ENCODE assay signal across 8 cellular contexts in the genomic region with DNA sequence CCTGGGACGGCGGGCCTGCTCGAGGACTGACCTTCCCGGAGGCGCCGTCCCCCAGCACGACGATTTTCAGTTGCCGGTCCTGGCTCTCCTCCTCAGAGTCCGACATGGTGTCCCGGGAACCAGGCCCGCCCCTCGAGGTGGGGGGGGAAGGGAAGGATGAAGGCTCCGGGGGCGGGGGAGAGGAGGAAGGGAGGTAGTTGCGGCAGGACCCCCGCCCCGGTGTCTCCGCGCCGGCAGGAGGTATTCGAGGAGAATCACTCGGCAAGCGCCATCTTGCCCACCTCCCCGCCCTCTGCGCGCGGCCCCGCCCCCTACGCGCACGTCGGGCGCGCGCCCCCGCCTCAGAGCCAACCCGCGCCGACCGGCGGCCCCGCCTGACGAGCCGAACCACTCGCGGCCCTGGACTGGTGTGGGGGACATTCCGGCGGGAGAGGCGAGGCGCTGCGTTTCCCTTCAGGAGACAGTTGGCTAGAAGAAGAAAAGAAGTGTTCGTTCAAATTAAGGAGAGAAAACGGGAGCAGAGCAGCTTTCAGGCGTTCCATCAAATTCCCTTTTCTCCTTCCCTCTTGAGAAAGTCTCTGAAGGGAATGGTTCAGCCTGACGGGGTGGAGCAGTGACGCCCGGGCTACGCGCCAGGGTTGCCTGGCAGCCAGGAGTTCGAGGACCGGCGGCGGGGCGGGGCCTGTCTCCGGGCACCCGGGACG. TPM values are rescaled to one million over a fixed set of nuclear protein-coding genes. Genes with fewer than 3 reads are reported as not detected.
DNase-seq lines count a peak whose midpoint lies in the region; TF ChIP-seq lines count a peak whose summit lies in the region.

RAB28 (minus strand) TSS at position 296 of the 704 bp plus-strand sequence.

- 0% methylated on average over 1 of the region's 68 CpGs; no CpG with 5 or more reads in 1 of the 2 donors for WGBS in esophagus squamous epithelium, 2 donors

- H3K9me3 Mint-ChIP-seq in activated T-helper 1 cell treated with anti-CD3 and anti-CD28 coated beads, Interleukin-12 subunit alpha, Interleukin-12 subunit beta, Interleukin-2, Interleukin-4 antibody, amounts not matched to agents 30 ng/mL and 10 ng/mL and 1 ng/mL, durations not matched to agents 14 hours and 24 hours and 36 hours = no peaks in the 10 kb centered on the region

- H3K4me1 ChIP-seq in esophagus squamous epithelium = peaks cover 9 to 34% (median 11%) of the 10 kb centered on the region in 3 donors

- intact Hi-C loops in activated T-helper 1 cell treated with anti-CD3 and anti-CD28 coated beads, Interleukin-12 subunit alpha, Interleukin-12 subunit beta, Interleukin-2, Interleukin-4 antibody, amounts not matched to agents 30 ng/mL and 10 ng/mL and 1 ng/mL, durations not matched to agents 14 hours and 24 hours and 36 hours (cut with micrococcal nuclease) = loop anchor here (1.0 to 5.0 kb wide), 5 partner anchors 31 to 1521 kb away; no protein-coding TSS in a partner anchor
- intact Hi-C loops in esophagus squamous epithelium (cut with DNase I) = no loop called here

- peaks cover 16% of the 10 kb centered on the region for H3K27me3 Mint-ChIP-seq in activated T-helper 1 cell treated with anti-CD3 and anti-CD28 coated beads, Interleukin-12 subunit alpha, Interleukin-12 subunit beta, Interleukin-2, Interleukin-4 antibody, amounts not matched to agents 30 ng/mL and 10 ng/mL and 1 ng/mL, durations not matched to agents 14 hours and 24 hours and 36 hours (ENCODE audit: insufficient read depth)

- peak in 2 of 4 donors; percentile 43 to 73 for TF ChIP-seq POLR2A in esophagus squamous epithelium (IDR thresholded peaks at IDR 0.05)

- H3K36me3 Mint-ChIP-seq in activated T-helper 1 cell treated with anti-CD3 and anti-CD28 coated beads, Interleukin-12 subunit alpha, Interleukin-12 subunit beta, Interleukin-2, Interleukin-4 antibody, amounts not matched to agents 30 ng/mL and 10 ng/mL and 1 ng/mL, durations not matched to agents 14 hours and 24 hours and 36 hours (ENCODE audit: low read depth) = peaks cover 2% of the 10 kb centered on the region

- no peak for TF ChIP-seq CTCF in esophagus squamous epithelium (IDR thresholded peaks at IDR 0.05)

- H3K27ac Mint-ChIP-seq in activated T-helper 1 cell treated with anti-CD3 and anti-CD28 coated beads, Interleukin-12 subunit alpha, Interleukin-12 subunit beta, Interleukin-2, Interleukin-4 antibody, amounts not matched to agents 30 ng/mL and 10 ng/mL and 1 ng/mL, durations not matched to agents 14 hours and 24 hours and 36 hours = peak within 1 kb of the TSS; percentile 96

- peaks cover 0 to 17% (median 0%) of the 10 kb centered on the region in 4 donors for H3K27me3 ChIP-seq in esophagus squamous epithelium

- H3K4me3 Mint-ChIP-seq in activated T-helper 1 cell treated with anti-CD3 and anti-CD28 coated beads, Interleukin-12 subunit alpha, Interleukin-12 subunit beta, Interleukin-2, Interleukin-4 antibody, amounts not matched to agents 30 ng/mL and 10 ng/mL and 1 ng/mL, durations not matched to agents 14 hours and 24 hours and 36 hours = peak within 1 kb of the TSS; percentile 91

- peaks cover 0 to 1% (median 0%) of the 10 kb centered on the region in 3 donors for H3K36me3 ChIP-seq in esophagus squamous epithelium

- DNase-seq in Daoy (ENCODE audit: low read depth) = peak; percentile 95
- DNase-seq in GOT3 (lab: John Stamatoyannopoulos, UW) = peak; percentile 94
- peak; percentile 92 for DNase-seq in LHCN-M2 (ENCODE audit: low read depth)
- DNase-seq in RPMI7951 (ENCODE audit: low read depth) = peak; percentile 90
- DNase-seq in activated T-helper 1 cell treated with anti-CD3 and anti-CD28 coated beads, Interleukin-12 subunit alpha, Interleukin-12 subunit beta, Interleukin-2, Interleukin-4 antibody, amounts not matched to agents 30 ng/mL and 10 ng/mL and 1 ng/mL, durations not matched to agents 14 hours and 24 hours and 36 hours (ENCODE audit: low spot score) = peak; percentile 90
- DNase-seq in esophagus squamous epithelium (lab: John Stamatoyannopoulos, UW) = peak; percentile 77
- peak; percentile 97 for DNase-seq in myocyte (ENCODE audit: low read depth)
- peak; percentile 85 to 90 for DNase-seq in stimulated activated CD8-positive, alpha-beta memory T cell treated with anti-CD3 and anti-CD28 coated beads, Interleukin-7, amount 100 ng/mL, for 4 hours (ENCODE audit: low read depth in 2 of 2)

- no peaks in the 10 kb centered on the region for H3K9me3 ChIP-seq in esophagus squamous epithelium

- peaks cover 26% of the 10 kb centered on the region for H3K4me1 Mint-ChIP-seq in activated T-helper 1 cell treated with anti-CD3 and anti-CD28 coated beads, Interleukin-12 subunit alpha, Interleukin-12 subunit beta, Interleukin-2, Interleukin-4 antibody, amounts not matched to agents 30 ng/mL and 10 ng/mL and 1 ng/mL, durations not matched to agents 14 hours and 24 hours and 36 hours (ENCODE audit: low read depth)

- peak within 1 kb of the TSS; percentile 87 to 99 (median 94) for H3K4me3 ChIP-seq in esophagus squamous epithelium

- H3K27ac ChIP-seq in esophagus squamous epithelium = peak within 1 kb of the TSS; percentile 92 to 98 (median 94)

RNA-seq across cellular contexts. Expression of gene RAB28, which starts in this region (rescaled TPM):
- total RNA-seq in Daoy (2014; rRNA removed; shearing (Covaris generic)) = 21.5 and 24.1 TPM in 2 replicates
- total RNA-seq in LHCN-M2 (2014; rRNA removed) (28.0 and 28.5 TPM in 2 replicates), esophagus squamous epithelium (10 to 100 TPM in 3 of 4 donors, 1 to 10 TPM in 1; 5.8 to 19.5 (median 14.2) TPM), myocyte (15.0 and 22.9 TPM in 2 replicates)
- 8.6 TPM for polyA plus RNA-seq in LHCN-M2 (2012)
- total RNA-seq in RPMI7951 (2014; rRNA removed; shearing (Covaris generic)) = 22.8 and 25.9 TPM in 2 replicates
- total RNA-seq in activated T-helper 1 cell treated with anti-CD3 and anti-CD28 coated beads, Interleukin-12 subunit alpha, Interleukin-12 subunit beta, Interleukin-2, Interleukin-4 antibody, amounts not matched to agents 30 ng/mL and 10 ng/mL and 1 ng/mL, durations not matched to agents 14 hours and 24 hours and 36 hours = 19.3 and 22.2 TPM in 2 replicates
- 12.6 TPM for polyA plus RNA-seq in myocyte (2012)

Comparison
In these comparisons a context has a peak if more than half of its experiments do, and no peak if none do; other contexts are left out.
1. Peak in every context shown above with its lines: DNase-seq, H3K4me3 ChIP-seq and H3K27ac ChIP-seq.